Comparison of ENCODE assay signal across 11 cellular contexts in the genomic region with DNA sequence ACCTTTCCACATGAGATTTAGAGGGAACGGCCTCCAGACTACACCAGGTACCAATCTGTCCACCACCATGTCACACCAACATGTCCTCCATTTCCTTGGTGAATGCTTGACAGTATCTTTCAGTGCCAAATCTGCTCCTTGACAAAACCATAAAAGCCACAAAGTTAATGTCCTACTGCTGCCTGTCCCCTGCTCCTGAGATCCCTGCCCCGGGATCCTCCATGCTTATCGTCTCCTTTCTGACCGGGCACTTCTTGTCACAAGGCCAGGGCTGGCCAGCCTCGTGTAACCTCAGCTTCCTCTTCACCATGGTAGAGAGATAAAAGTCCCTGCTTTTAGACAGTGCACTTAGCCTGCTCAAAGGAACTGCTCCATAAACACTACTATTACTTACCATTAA.
DNase-seq lines count a peak whose midpoint lies in the region; ATAC-seq and TF ChIP-seq lines count a peak whose summit lies in the region.
"Had no signal": no experiment of that assay in that cellular context is flagged by ENCODE, and none has a peak within 500 bp of the region (broad histone marks: within the 10 kb centered on the region; RNA-seq: fewer than 3 reads in every experiment).

No MANE protein-coding gene starts in this region.

- POLR2A ChIA-PET in SK-N-SH (lab: Yijun Ruan, JAX), result no interaction called here

- H4K20me1 ChIP-seq in SK-N-SH (ENCODE audit: insufficient read depth), result peaks cover 100% of the 10 kb centered on the region

- H3K9me2 ChIP-seq in SK-N-SH, result no peaks in the 10 kb centered on the region

- no peak overlapping the region for H3K4me3 ChIP-seq in SK-N-SH (ENCODE audit: low read depth in 2 of 2, low read length in 1 of 2)

- peak overlapping the region; percentile 77; the same call in 1 of the 2 replicates for H3K4me2 ChIP-seq in SK-N-SH

- H3K36me3 ChIP-seq in SK-N-SH (replicated peaks in 1 of 2; ENCODE audit: control insufficient read depth in 1 of 2, insufficient read depth in 2 of 2, low read length in 1 of 2), result peaks cover 6 to 34% of the 10 kb centered on the region in 2 experiments

- peak; percentile 37 for DNase-seq in Caki2 (ENCODE audit: low read depth)
- DNase-seq in SK-N-SH, result no peak
- DNase-seq in glomerular visceral epithelial cell (ENCODE audit: extremely low spot score), result peak; percentile 58
- no peak for DNase-seq in osteocyte (ENCODE audit: extremely low spot score, unreplicated experiment)
- no peak for DNase-seq in NCI-H2029 (lab: John Stamatoyannopoulos, UW)
- no peak for DNase-seq in stimulated activated naive CD8-positive, alpha-beta T cell treated with anti-CD3 and anti-CD28 coated beads, Interleukin-15, Interleukin-2, amounts not matched to agents 100 U/mL and 50 U/mL, for 24 hours
- DNase-seq: CD4-positive, CD25-positive, alpha-beta regulatory T cell; PC-3 had no signal

- H3K4me3 Mint-ChIP-seq in osteocyte (ENCODE audit: unreplicated experiment), result no peak overlapping the region
- H3K4me3 Mint-ChIP-seq: stimulated activated memory B cell treated with anti-CD40 and anti-IgM and Interleukin-4, amounts not matched to agents 10 μg/mL and 1 μg/mL and 100 μg/mL, for 72 hours had no signal

- CTCF ChIA-PET in SK-N-SH (lab: Yijun Ruan, JAX), result interaction anchor here (1.7 kb wide), 3 partner anchors 20 to 115 kb away, joined by 5 to 9 read pairs (median 7); no protein-coding TSS in a partner anchor

- peaks cover 41% of the 10 kb centered on the region for H3F3A ChIP-seq in SK-N-SH (replicated peaks; ENCODE audit: insufficient read depth)

- TF ChIP-seq CTCF in SK-N-SH (IDR thresholded peaks at IDR 0.05), result no peak
- TF ChIP-seq CTCF in osteocyte (IDR thresholded peaks at IDR 0.05), result no peak

- H3K27ac Mint-ChIP-seq in osteocyte (ENCODE audit: unreplicated experiment), result peak overlapping the region; percentile 89
- H3K27ac Mint-ChIP-seq: CD4-positive, CD25-positive, alpha-beta regulatory T cell; stimulated activated memory B cell treated with anti-CD40 and anti-IgM and Interleukin-4, amounts not matched to agents 10 μg/mL and 1 μg/mL and 100 μg/mL, for 72 hours had no signal

- H3K9me3 ChIP-seq in SK-N-SH, result no peaks in the 10 kb centered on the region

- in situ Hi-C loops in Caki2 (cut with HindIII; ENCODE audit: low pct_unique_long_range_greater_than_20kb, low sequenced_read_pairs), result no loop called here

- H3K9ac ChIP-seq in SK-N-SH, result no peak overlapping the region

- peaks cover 100% of the 10 kb centered on the region for H3K79me2 ChIP-seq in SK-N-SH (ENCODE audit: insufficient read depth)

- H2AFZ ChIP-seq in SK-N-SH (ENCODE audit: low read depth), result no peak overlapping the region

- H3K27ac ChIP-seq in SK-N-SH (ENCODE audit: low read depth in 2 of 2, low read length in 1 of 2), result peak overlapping the region; percentile 39 to 82; a peak in 3 of 4 replicates

- no peak for TF ChIP-seq EP300 in SK-N-SH (IDR thresholded peaks at IDR 0.05; ENCODE audit: borderline replicate concordance in 1 of 2, low read depth in 1 of 2, low read length in 1 of 2)

- ATAC-seq in HG02884 (IDR thresholded peaks at IDR 0.05; ENCODE audit: unreplicated experiment), result no peak
- no peak for ATAC-seq in GM21825 (IDR thresholded peaks at IDR 0.05; ENCODE audit: unreplicated experiment)
- no peak for ATAC-seq in stimulated activated naive CD8-positive, alpha-beta T cell treated with anti-CD3 and anti-CD28 coated beads, Interleukin-15, Interleukin-2, amounts not matched to agents 100 U/mL and 50 U/mL, for 24 hours
- ATAC-seq: PC-3; stimulated activated memory B cell treated with anti-CD40 and anti-IgM and Interleukin-4, amounts not matched to agents 10 μg/mL and 1 μg/mL and 100 μg/mL, for 72 hours had no signal

- peaks cover 5% of the 10 kb centered on the region for H3K36me3 Mint-ChIP-seq in osteocyte (ENCODE audit: unreplicated experiment)
- H3K36me3 Mint-ChIP-seq: CD4-positive, CD25-positive, alpha-beta regulatory T cell; stimulated activated memory B cell treated with anti-CD40 and anti-IgM and Interleukin-4, amounts not matched to agents 10 μg/mL and 1 μg/mL and 100 μg/mL, for 72 hours had no signal

- H3K4me1 Mint-ChIP-seq in osteocyte (ENCODE audit: unreplicated experiment), result peaks cover 46% of the 10 kb centered on the region
- H3K4me1 Mint-ChIP-seq: stimulated activated memory B cell treated with anti-CD40 and anti-IgM and Interleukin-4, amounts not matched to agents 10 μg/mL and 1 μg/mL and 100 μg/mL, for 72 hours had no signal

- 70% methylated on average over 5 of the region's 5 CpGs for WGBS in SK-N-SH (ENCODE audit: low lambda C conversion rate)

- H3K27me3 ChIP-seq in SK-N-SH (ENCODE audit: insufficient read depth), result no peaks in the 10 kb centered on the region

- no peaks in the 10 kb centered on the region for H3K27me3 Mint-ChIP-seq in osteocyte (ENCODE audit: unreplicated experiment)
- H3K27me3 Mint-ChIP-seq: CD4-positive, CD25-positive, alpha-beta regulatory T cell had no signal

- H3K9me3 Mint-ChIP-seq in osteocyte (ENCODE audit: unreplicated experiment), result peaks cover 3% of the 10 kb centered on the region

- TF ChIP-seq RAD21 in SK-N-SH (IDR thresholded peaks at IDR 0.05; ENCODE audit: low read length), result no peak

- H3K4me1 ChIP-seq in SK-N-SH (ENCODE audit: control insufficient read depth in 1 of 2, insufficient read depth in 2 of 2, low read depth in 1 of 2, low read length in 1 of 2), result peaks cover 24 to 34% of the 10 kb centered on the region in 2 experiments

TF ChIP-seq in SK-N-SH, 30 proteins besides CTCF, POLR2A, EP300 and RAD21:
- TF ChIP-seq EZH2phosphoT487 (IDR thresholded peaks at IDR 0.05; ENCODE audit: borderline replicate concordance, low read depth), result no peak
- TF ChIP-seq RFX5 (IDR thresholded peaks at IDR 0.05; ENCODE audit: low read length), result no peak
- no peak for TF ChIP-seq FOXM1 (IDR thresholded peaks at IDR 0.05; ENCODE audit: low read depth)
- TF ChIP-seq TAF1 (IDR thresholded peaks at IDR 0.05; ENCODE audit: borderline replicate concordance, low read depth, low read length), result no peak
- TF ChIP-seq RXRA (IDR thresholded peaks at IDR 0.05; ENCODE audit: borderline replicate concordance, low read depth), result no peak
- no peak for TF ChIP-seq YY1 (IDR thresholded peaks at IDR 0.05; ENCODE audit: low read depth)
- TF ChIP-seq CHD2 (IDR thresholded peaks at IDR 0.05; ENCODE audit: low read length, partially characterized antibody), result no peak
- TF ChIP-seq TEAD4 (IDR thresholded peaks at IDR 0.05; ENCODE audit: borderline replicate concordance, insufficient read depth), result no peak
- TF ChIP-seq, protein P1, sequence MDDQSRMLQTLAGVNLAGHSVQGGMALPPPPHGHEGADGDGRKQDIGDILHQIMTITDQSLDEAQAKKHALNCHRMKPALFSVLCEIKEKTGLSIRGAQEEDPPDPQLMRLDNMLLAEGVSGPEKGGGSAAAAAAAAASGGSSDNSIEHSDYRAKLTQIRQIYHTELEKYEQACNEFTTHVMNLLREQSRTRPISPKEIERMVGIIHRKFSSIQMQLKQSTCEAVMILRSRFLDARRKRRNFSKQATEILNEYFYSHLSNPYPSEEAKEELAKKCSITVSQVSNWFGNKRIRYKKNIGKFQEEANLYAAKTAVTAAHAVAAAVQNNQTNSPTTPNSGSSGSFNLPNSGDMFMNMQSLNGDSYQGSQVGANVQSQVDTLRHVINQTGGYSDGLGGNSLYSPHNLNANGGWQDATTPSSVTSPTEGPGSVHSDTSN (IDR thresholded peaks at IDR 0.05), result no peak
- TF ChIP-seq ELF1 (IDR thresholded peaks at IDR 0.05), result no peak
- TF ChIP-seq GABPA (IDR thresholded peaks at IDR 0.05; ENCODE audit: low read depth), result no peak
- TF ChIP-seq, protein P2, sequence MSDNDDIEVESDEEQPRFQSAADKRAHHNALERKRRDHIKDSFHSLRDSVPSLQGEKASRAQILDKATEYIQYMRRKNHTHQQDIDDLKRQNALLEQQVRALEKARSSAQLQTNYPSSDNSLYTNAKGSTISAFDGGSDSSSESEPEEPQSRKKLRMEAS (IDR thresholded peaks at IDR 0.05; ENCODE audit: low read depth), result no peak
- TF ChIP-seq TCF12 (IDR thresholded peaks at IDR 0.05), result no peak
- no peak for TF ChIP-seq FOXJ3 (CRISPR knock-in tag; IDR thresholded peaks at IDR 0.05)
- no peak for TF ChIP-seq SMC3 (IDR thresholded peaks at IDR 0.05; ENCODE audit: low read depth, low read length)

Comparison
In these comparisons a context has a peak if more than half of its experiments do, and no peak if none do; other contexts are left out.
1. DNase-seq: peak in Caki2 (single experiment) and glomerular visceral epithelial cell (single experiment); none in SK-N-SH (single experiment), osteocyte (single experiment), NCI-H2029 (single experiment) and stimulated activated naive CD8-positive, alpha-beta T cell treated with anti-CD3 and anti-CD28 coated beads, Interleukin-15, Interleukin-2, amounts not matched to agents 100 U/mL and 50 U/mL, for 24 hours (single experiment).